ENCODE assay signal across 15 cellular contexts in the genomic region with DNA sequence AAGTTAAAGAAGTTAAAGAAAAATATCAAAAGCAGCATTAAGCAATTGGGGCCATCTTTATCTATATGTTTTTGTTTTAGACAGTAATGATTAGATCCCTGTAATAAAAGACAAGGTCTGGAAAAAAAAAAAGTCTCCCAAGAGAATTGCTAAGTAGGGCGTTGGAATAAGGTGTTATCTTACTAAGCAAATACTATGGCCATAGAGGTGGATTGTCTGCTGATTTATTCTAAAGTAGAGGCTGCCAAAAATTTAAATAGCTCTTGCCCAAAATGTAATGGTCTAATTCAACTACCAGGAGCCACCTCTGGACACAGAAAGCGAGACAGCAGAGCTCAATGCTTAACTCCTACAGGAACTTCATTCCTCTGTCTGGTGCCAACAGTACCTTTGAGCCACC.
"Had no signal": no experiment of that assay in that cellular context is flagged by ENCODE, and none has a peak within 500 bp of the region (broad histone marks: within the 10 kb centered on the region; RNA-seq: fewer than 3 reads in every experiment).

No MANE protein-coding gene starts in this region.

- ATAC-seq: activated CD8-positive, alpha-beta memory T cell treated with anti-CD3 and anti-CD28 coated beads, Interleukin-2, amount 10 ng/mL, durations not matched to agents 7 days and 5 days; effector memory CD8-positive, alpha-beta T cell; foreskin keratinocyte; natural killer cell treated with Interleukin-12 subunit alpha and Interleukin-12 subunit beta and Interleukin-15 and Interleukin-18, amount 100 ng/mL, for 72 hours; stimulated activated effector memory CD8-positive, alpha-beta T cell treated with anti-CD3 and anti-CD28 coated beads, Interleukin-12 subunit alpha, Interleukin-12 subunit beta, amount 100 ng/mL, for 72 hours had no signal

- H3K27ac Mint-ChIP-seq: activated CD8-positive, alpha-beta memory T cell treated with anti-CD3 and anti-CD28 coated beads, Interleukin-2, amount 10 ng/mL, durations not matched to agents 7 days and 5 days; activated naive CD4-positive, alpha-beta T cell treated with anti-CD3 and anti-CD28 coated beads, Interleukin-2, amount 10 ng/mL, durations not matched to agents 7 days and 5 days; activated T-cell treated with anti-CD3 and anti-CD28 coated beads, Interleukin-2, amount 50 U/mL, for 24 hours; effector memory CD8-positive, alpha-beta T cell; natural killer cell treated with Interleukin-12 subunit alpha and Interleukin-12 subunit beta and Interleukin-15 and Interleukin-18, amount 100 ng/mL, for 72 hours; stimulated activated effector memory CD8-positive, alpha-beta T cell treated with anti-CD3 and anti-CD28 coated beads, Interleukin-12 subunit alpha, Interleukin-12 subunit beta, amount 100 ng/mL, for 72 hours had no signal

- H3K36me3 Mint-ChIP-seq: natural killer cell treated with Interleukin-12 subunit alpha and Interleukin-12 subunit beta and Interleukin-15 and Interleukin-18, amount 100 ng/mL, for 72 hours had no signal

- DNase-seq: activated CD4-positive, alpha-beta T cell treated with anti-CD3 and anti-CD28 coated beads, Interleukin-2, amount 50 U/mL, for 48 hours; activated CD4-positive, CD25-positive, alpha-beta regulatory T cell treated with anti-CD3 and anti-CD28 coated beads, Interleukin-2, amount 50 U/mL, for 72 hours; activated CD8-positive, alpha-beta memory T cell treated with anti-CD3 and anti-CD28 coated beads, Interleukin-2, amount 10 ng/mL, durations not matched to agents 7 days and 5 days; activated naive CD4-positive, alpha-beta T cell treated with anti-CD3 and anti-CD28 coated beads, Interleukin-2, amount 10 ng/mL, durations not matched to agents 7 days and 5 days; activated T-cell treated with anti-CD3 and anti-CD28 coated beads, Interleukin-2, amount 50 U/mL, for 24 hours; dermis blood vessel endothelial cell; effector memory CD8-positive, alpha-beta T cell; foreskin keratinocyte; kidney glomerular epithelial cell; mesenchymal stem cell; stimulated activated CD4-positive, alpha-beta T cell treated with anti-CD3 and anti-CD28 coated beads, Interleukin-12 subunit alpha, Interleukin-12 subunit beta, amount 100 ng/mL, for 4 hours; stimulated activated CD4-positive, alpha-beta T cell treated with anti-CD3 and anti-CD28 coated beads, Interleukin-2, amount 100 ng/mL, for 24 hours had no signal

- H3K27me3 Mint-ChIP-seq: activated CD8-positive, alpha-beta memory T cell treated with anti-CD3 and anti-CD28 coated beads, Interleukin-2, amount 10 ng/mL, durations not matched to agents 7 days and 5 days; activated T-cell treated with anti-CD3 and anti-CD28 coated beads, Interleukin-2, amount 50 U/mL, for 24 hours; effector memory CD8-positive, alpha-beta T cell; natural killer cell treated with Interleukin-12 subunit alpha and Interleukin-12 subunit beta and Interleukin-15 and Interleukin-18, amount 100 ng/mL, for 72 hours had no signal

- H3K4me3 Mint-ChIP-seq: activated CD8-positive, alpha-beta memory T cell treated with anti-CD3 and anti-CD28 coated beads, Interleukin-2, amount 10 ng/mL, durations not matched to agents 7 days and 5 days; activated naive CD4-positive, alpha-beta T cell treated with anti-CD3 and anti-CD28 coated beads, Interleukin-2, amount 10 ng/mL, durations not matched to agents 7 days and 5 days; activated T-cell treated with anti-CD3 and anti-CD28 coated beads, Interleukin-2, amount 50 U/mL, for 24 hours; effector memory CD8-positive, alpha-beta T cell; natural killer cell treated with Interleukin-12 subunit alpha and Interleukin-12 subunit beta and Interleukin-15 and Interleukin-18, amount 100 ng/mL, for 72 hours; stimulated activated effector memory CD8-positive, alpha-beta T cell treated with anti-CD3 and anti-CD28 coated beads, Interleukin-12 subunit alpha, Interleukin-12 subunit beta, amount 100 ng/mL, for 72 hours had no signal

- H3K9me3 ChIP-seq: thoracic aorta had no signal
